Comparison of ENCODE assay signal across 18 cellular contexts in the genomic region with DNA sequence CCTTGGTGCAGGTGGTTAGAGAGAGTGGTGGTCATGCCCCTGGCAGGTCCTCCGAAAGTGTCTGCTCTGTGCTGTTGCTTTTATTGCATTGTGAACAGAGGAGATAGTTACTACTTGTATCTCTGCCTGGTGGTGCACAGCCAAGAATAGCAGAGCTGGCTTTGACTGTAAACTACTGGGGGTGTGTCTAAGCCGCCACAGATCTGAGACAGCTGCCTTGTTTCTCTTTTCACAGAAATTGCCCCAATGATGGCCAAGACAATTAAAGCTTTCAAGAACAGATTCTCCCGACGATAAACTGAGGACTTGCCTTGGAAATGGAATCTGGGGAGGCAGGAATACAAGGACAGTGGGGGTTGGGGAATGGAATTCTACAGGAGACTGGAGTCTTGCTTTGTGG. TPM values are rescaled to one million over a fixed set of nuclear protein-coding genes. Genes with fewer than 3 reads are reported as not detected.
DNase-seq lines count a peak whose midpoint lies in the region; ATAC-seq and TF ChIP-seq lines count a peak whose summit lies in the region.
"Had no signal": no experiment of that assay in that cellular context is flagged by ENCODE, and none has a peak within 500 bp of the region (broad histone marks: within the 10 kb centered on the region; RNA-seq: fewer than 3 reads in every experiment).

No MANE protein-coding gene starts in this region.

- H3K4me1 ChIP-seq in GM23338 (ENCODE audit: insufficient read depth): no peaks in the 10 kb centered on the region
- H3K4me1 ChIP-seq: Caco-2 had no signal

- no peak overlapping the region for H2AFZ ChIP-seq in GM23338
- H2AFZ ChIP-seq: PC-9 had no signal

- intact Hi-C loops in left ventricle myocardium superior (cut with micrococcal nuclease): no loop called here
- intact Hi-C loops in activated CD4-positive, alpha-beta T cell treated with anti-CD3 and anti-CD28 coated beads, Interleukin-2, amount 10 ng/mL, durations not matched to agents 24 days and 14 days (cut with micrococcal nuclease): no loop called here

- peaks cover 19% of the 10 kb centered on the region for H4K20me1 ChIP-seq in GM23338 (replicated peaks; ENCODE audit: insufficient read depth)

- H3K27ac Mint-ChIP-seq in GM23338: no peak overlapping the region
- no peak overlapping the region for H3K27ac Mint-ChIP-seq in activated CD8-positive, alpha-beta memory T cell treated with anti-CD3 and anti-CD28 coated beads, Interleukin-2, amount 10 ng/mL, durations not matched to agents 7 days and 5 days
- H3K27ac Mint-ChIP-seq in activated CD4-positive, alpha-beta T cell treated with anti-CD3 and anti-CD28 coated beads, Interleukin-2, amount 10 ng/mL, durations not matched to agents 24 days and 14 days: no peak overlapping the region
- H3K27ac Mint-ChIP-seq: activated T-helper 1 cell treated with anti-CD3 and anti-CD28 coated beads, Interleukin-12 subunit alpha, Interleukin-12 subunit beta, Interleukin-2, Interleukin-4 antibody, amounts not matched to agents 30 ng/mL and 10 ng/mL and 1 ng/mL, durations not matched to agents 14 hours and 24 hours and 36 hours had no signal

- peaks cover 77% of the 10 kb centered on the region for H3K36me3 Mint-ChIP-seq in GM23338 (ENCODE audit: low read depth)
- H3K36me3 Mint-ChIP-seq in activated CD8-positive, alpha-beta memory T cell treated with anti-CD3 and anti-CD28 coated beads, Interleukin-2, amount 10 ng/mL, durations not matched to agents 7 days and 5 days: peaks cover 49% of the 10 kb centered on the region
- peaks cover 61% of the 10 kb centered on the region for H3K36me3 Mint-ChIP-seq in activated CD4-positive, alpha-beta T cell treated with anti-CD3 and anti-CD28 coated beads, Interleukin-2, amount 10 ng/mL, durations not matched to agents 24 days and 14 days (ENCODE audit: low read depth)

- ATAC-seq in GM23338 (no peak), left ventricle myocardium superior (peak; percentile 78)
- no peak for ATAC-seq in activated CD8-positive, alpha-beta memory T cell treated with anti-CD3 and anti-CD28 coated beads, Interleukin-2, amount 10 ng/mL, durations not matched to agents 7 days and 5 days

- H3K27me3 Mint-ChIP-seq in GM23338 (ENCODE audit: insufficient read depth, low read depth, poor library complexity): peaks cover 11% of the 10 kb centered on the region
- no peaks in the 10 kb centered on the region for H3K27me3 Mint-ChIP-seq in activated CD8-positive, alpha-beta memory T cell treated with anti-CD3 and anti-CD28 coated beads, Interleukin-2, amount 10 ng/mL, durations not matched to agents 7 days and 5 days
- no peaks in the 10 kb centered on the region for H3K27me3 Mint-ChIP-seq in activated CD4-positive, alpha-beta T cell treated with anti-CD3 and anti-CD28 coated beads, Interleukin-2, amount 10 ng/mL, durations not matched to agents 24 days and 14 days

- H3K27me3 ChIP-seq in GM23338 (ENCODE audit: insufficient read depth): no peaks in the 10 kb centered on the region
- H3K27me3 ChIP-seq: adrenal gland had no signal

- H3K36me3 ChIP-seq in GM23338 (ENCODE audit: insufficient read depth): peaks cover 57% of the 10 kb centered on the region

- H3K79me2 ChIP-seq in GM23338 (replicated peaks; ENCODE audit: insufficient read depth): 0 out of 2 replicates have a peak, but pooled peaks cover 3% of the 10 kb centered on the region

- CTCF ChIA-PET in activated CD8-positive, alpha-beta memory T cell treated with anti-CD3 and anti-CD28 coated beads, Interleukin-2, amount 10 ng/mL, durations not matched to agents 7 days and 5 days (lab: Charles Lee): no interaction called here

- H3K4me1 Mint-ChIP-seq in GM23338: no peaks in the 10 kb centered on the region
- no peaks in the 10 kb centered on the region for H3K4me1 Mint-ChIP-seq in activated CD8-positive, alpha-beta memory T cell treated with anti-CD3 and anti-CD28 coated beads, Interleukin-2, amount 10 ng/mL, durations not matched to agents 7 days and 5 days
- peaks cover 1% of the 10 kb centered on the region for H3K4me1 Mint-ChIP-seq in activated CD4-positive, alpha-beta T cell treated with anti-CD3 and anti-CD28 coated beads, Interleukin-2, amount 10 ng/mL, durations not matched to agents 24 days and 14 days

- 0 out of 2 replicates have a peak overlapping the region, but pooled peaks have one; percentile 66 for H3K27ac ChIP-seq in GM23338 (ENCODE audit: low read depth)
- no peak overlapping the region for H3K27ac ChIP-seq in coronary artery
- H3K27ac ChIP-seq: HL-60, PC-9 had no signal

- DNase-seq in GM23338 (ENCODE audit: low spot score): no peak
- peak; percentile 8 for DNase-seq in astrocyte of the spinal cord (ENCODE audit: low read depth, low spot score)
- DNase-seq in left ventricle myocardium superior: peak; percentile 39
- peak; percentile 95 for DNase-seq in pons (ENCODE audit: low spot score)
- no peak for DNase-seq in activated CD8-positive, alpha-beta memory T cell treated with anti-CD3 and anti-CD28 coated beads, Interleukin-2, amount 10 ng/mL, durations not matched to agents 7 days and 5 days
- no peak for DNase-seq in coronary artery (ENCODE audit: low spot score)
- DNase-seq in activated CD4-positive, alpha-beta T cell treated with anti-CD3 and anti-CD28 coated beads, Interleukin-2, amount 10 ng/mL, durations not matched to agents 24 days and 14 days: no peak
- DNase-seq: Caco-2, cortex of kidney, kidney glomerular epithelial cell, NCI-H1048, NCI-H2107, NCI-H748 treated with DMSO at 0.1 percent for 48 hours, PC-9, SK-N-SH had no signal

- peaks cover 7% of the 10 kb centered on the region for H3F3A ChIP-seq in GM23338 (replicated peaks; ENCODE audit: low read depth)

- no peaks in the 10 kb centered on the region for H3K9me2 ChIP-seq in GM23338 (ENCODE audit: insufficient read depth)
- H3K9me2 ChIP-seq: SK-N-SH had no signal

- no peak for TF ChIP-seq CTCF in GM23338 (conservative IDR thresholded peaks at IDR 0.05; ENCODE audit: low read depth in 2 of 2)
- no peak for TF ChIP-seq CTCF in astrocyte of the spinal cord (IDR thresholded peaks at IDR 0.05; ENCODE audit: low read depth, low read length)
- TF ChIP-seq CTCF in coronary artery (IDR thresholded peaks at IDR 0.05): no peak

- H3K9me3 Mint-ChIP-seq in GM23338: no peaks in the 10 kb centered on the region
- no peaks in the 10 kb centered on the region for H3K9me3 Mint-ChIP-seq in activated CD8-positive, alpha-beta memory T cell treated with anti-CD3 and anti-CD28 coated beads, Interleukin-2, amount 10 ng/mL, durations not matched to agents 7 days and 5 days (ENCODE audit: low read depth)
- no peaks in the 10 kb centered on the region for H3K9me3 Mint-ChIP-seq in activated CD4-positive, alpha-beta T cell treated with anti-CD3 and anti-CD28 coated beads, Interleukin-2, amount 10 ng/mL, durations not matched to agents 24 days and 14 days
- H3K9me3 Mint-ChIP-seq: activated T-helper 1 cell treated with anti-CD3 and anti-CD28 coated beads, Interleukin-12 subunit alpha, Interleukin-12 subunit beta, Interleukin-2, Interleukin-4 antibody, amounts not matched to agents 30 ng/mL and 10 ng/mL and 1 ng/mL, durations not matched to agents 14 hours and 24 hours and 36 hours had no signal

- in situ Hi-C loops in astrocyte of the spinal cord (cut with HindIII; ENCODE audit: low sequenced_read_pairs): no loop called here

- no peak overlapping the region for H3K4me2 ChIP-seq in GM23338
- H3K4me2 ChIP-seq: PC-9, SK-N-SH had no signal

- H3K4me3 ChIP-seq in GM23338 (no peak overlapping the region), astrocyte of the spinal cord (ENCODE audit: low read depth, low read length) (no peak overlapping the region), coronary artery (no peak overlapping the region)
- H3K4me3 ChIP-seq: adrenal gland, PC-9 had no signal

- H3K4me3 Mint-ChIP-seq in GM23338: no peak overlapping the region
- no peak overlapping the region for H3K4me3 Mint-ChIP-seq in activated CD8-positive, alpha-beta memory T cell treated with anti-CD3 and anti-CD28 coated beads, Interleukin-2, amount 10 ng/mL, durations not matched to agents 7 days and 5 days
- H3K4me3 Mint-ChIP-seq in activated CD4-positive, alpha-beta T cell treated with anti-CD3 and anti-CD28 coated beads, Interleukin-2, amount 10 ng/mL, durations not matched to agents 24 days and 14 days: no peak overlapping the region
- H3K4me3 Mint-ChIP-seq: activated T-helper 1 cell treated with anti-CD3 and anti-CD28 coated beads, Interleukin-12 subunit alpha, Interleukin-12 subunit beta, Interleukin-2, Interleukin-4 antibody, amounts not matched to agents 30 ng/mL and 10 ng/mL and 1 ng/mL, durations not matched to agents 14 hours and 24 hours and 36 hours had no signal

RNA-seq across cellular contexts. Expression of a gene that starts 16.0 kb away (rescaled TPM):
- total RNA-seq in GM23338 (2014; rRNA removed; shearing (Covaris generic)): 38.1 and 49.1 TPM in 2 replicates
- 55.7 and 57.7 TPM in 2 replicates for polyA plus RNA-seq in GM23338 (2016; fragmentation: Nextera tagmentation; extraction: Ambion mirVana)
- total RNA-seq in left ventricle myocardium superior: 35.8 TPM
- 10 to 100 TPM; 30.1 to 40.7 TPM for total RNA-seq in activated CD8-positive, alpha-beta memory T cell treated with anti-CD3 and anti-CD28 coated beads, Interleukin-2, amount 10 ng/mL, durations not matched to agents 7 days and 5 days
- 51.9 and 54.3 TPM in 2 replicates for total RNA-seq in activated CD4-positive, alpha-beta T cell treated with anti-CD3 and anti-CD28 coated beads, Interleukin-2, amount 10 ng/mL, durations not matched to agents 24 days and 14 days

RNA-seq across cellular contexts. Expression of a gene that starts 18.9 kb away (rescaled TPM):
- total RNA-seq in GM23338 (2014; rRNA removed; shearing (Covaris generic)): 90.7 and 99.0 TPM in 2 replicates
- 52.2 and 52.9 TPM in 2 replicates for polyA plus RNA-seq in GM23338 (2016; fragmentation: Nextera tagmentation; extraction: Ambion mirVana)
- total RNA-seq in left ventricle myocardium superior: 44.7 TPM
- total RNA-seq in activated CD8-positive, alpha-beta memory T cell treated with anti-CD3 and anti-CD28 coated beads, Interleukin-2, amount 10 ng/mL, durations not matched to agents 7 days and 5 days: 10 to 100 TPM; 52.9 to 67.1 TPM
- 83.0 and 88.6 TPM in 2 replicates for total RNA-seq in activated CD4-positive, alpha-beta T cell treated with anti-CD3 and anti-CD28 coated beads, Interleukin-2, amount 10 ng/mL, durations not matched to agents 24 days and 14 days

RNA-seq across cellular contexts. Expression of a gene that starts 31.7 kb away (rescaled TPM):
- total RNA-seq in GM23338 (2014; rRNA removed; shearing (Covaris generic)): 180 and 204 TPM in 2 replicates
- 100 and 102 TPM in 2 replicates for polyA plus RNA-seq in GM23338 (2016; fragmentation: Nextera tagmentation; extraction: Ambion mirVana)
- total RNA-seq in left ventricle myocardium superior: 28.9 TPM
- total RNA-seq in activated CD8-positive, alpha-beta memory T cell treated with anti-CD3 and anti-CD28 coated beads, Interleukin-2, amount 10 ng/mL, durations not matched to agents 7 days and 5 days: 10 to 100 TPM; 75.7 to 87.2 TPM
- total RNA-seq in activated CD4-positive, alpha-beta T cell treated with anti-CD3 and anti-CD28 coated beads, Interleukin-2, amount 10 ng/mL, durations not matched to agents 24 days and 14 days: 86.2 and 92.4 TPM in 2 replicates

RNA-seq across cellular contexts. Expression of a gene that starts 41.3 kb away (rescaled TPM):
- 31.7 and 34.6 TPM in 2 replicates for total RNA-seq in GM23338 (2014; rRNA removed; shearing (Covaris generic))
- polyA plus RNA-seq in GM23338 (2016; fragmentation: Nextera tagmentation; extraction: Ambion mirVana): 28.1 and 30.1 TPM in 2 replicates
- 5.1 TPM for total RNA-seq in left ventricle myocardium superior
- 10 to 100 TPM; 39.0 to 41.2 TPM for total RNA-seq in activated CD8-positive, alpha-beta memory T cell treated with anti-CD3 and anti-CD28 coated beads, Interleukin-2, amount 10 ng/mL, durations not matched to agents 7 days and 5 days
- total RNA-seq in activated CD4-positive, alpha-beta T cell treated with anti-CD3 and anti-CD28 coated beads, Interleukin-2, amount 10 ng/mL, durations not matched to agents 24 days and 14 days: 66.3 and 73.5 TPM in 2 replicates

Comparison
In these comparisons a context has a peak if more than half of its experiments do, and no peak if none do; other contexts are left out.
1. DNase-seq: peak in astrocyte of the spinal cord (single experiment), left ventricle myocardium superior (single experiment) and pons (single experiment); none in GM23338 (single experiment), activated CD8-positive, alpha-beta memory T cell treated with anti-CD3 and anti-CD28 coated beads, Interleukin-2, amount 10 ng/mL, durations not matched to agents 7 days and 5 days (single experiment), coronary artery (single experiment) and activated CD4-positive, alpha-beta T cell treated with anti-CD3 and anti-CD28 coated beads, Interleukin-2, amount 10 ng/mL, durations not matched to agents 24 days and 14 days (single experiment).